In genomic region chr1:243738020-243738419, GRCh38 we compare ENCODE assay signal across 1 cellular context.
TF ChIP-seq lines count a peak whose summit lies in the region.

No MANE protein-coding gene starts in this region.

TF ChIP-seq in GM23338, 12 proteins besides CTCF, POLR2A, EP300 and RAD21 (continued from another document):
- TF ChIP-seq ZNF114 (CRISPR knock-in tag; IDR thresholded peaks at IDR 0.05) (no peak), NANOG (IDR thresholded peaks at IDR 0.05; ENCODE audit: borderline replicate concordance) (peak; percentile 43; the same call in 1 of the 2 replicates), POLR2AphosphoS5 (IDR thresholded peaks at IDR 0.05; ENCODE audit: low read depth) (no peak), ETS1 (IDR thresholded peaks at IDR 0.05) (no peak), ZNF462 (CRISPR knock-in tag; IDR thresholded peaks at IDR 0.05) (0 out of 2 replicates have a peak, but pooled peaks have one; percentile 48), JUNB (IDR thresholded peaks at IDR 0.05; ENCODE audit: unreplicated experiment) (no peak), REST (IDR thresholded peaks at IDR 0.05; ENCODE audit: unreplicated experiment) (no peak)
TF ChIP-seq in GM23338: peak in this region for 2.
